Comparison of ENCODE assay signal across 9 cellular contexts in the genomic region with DNA sequence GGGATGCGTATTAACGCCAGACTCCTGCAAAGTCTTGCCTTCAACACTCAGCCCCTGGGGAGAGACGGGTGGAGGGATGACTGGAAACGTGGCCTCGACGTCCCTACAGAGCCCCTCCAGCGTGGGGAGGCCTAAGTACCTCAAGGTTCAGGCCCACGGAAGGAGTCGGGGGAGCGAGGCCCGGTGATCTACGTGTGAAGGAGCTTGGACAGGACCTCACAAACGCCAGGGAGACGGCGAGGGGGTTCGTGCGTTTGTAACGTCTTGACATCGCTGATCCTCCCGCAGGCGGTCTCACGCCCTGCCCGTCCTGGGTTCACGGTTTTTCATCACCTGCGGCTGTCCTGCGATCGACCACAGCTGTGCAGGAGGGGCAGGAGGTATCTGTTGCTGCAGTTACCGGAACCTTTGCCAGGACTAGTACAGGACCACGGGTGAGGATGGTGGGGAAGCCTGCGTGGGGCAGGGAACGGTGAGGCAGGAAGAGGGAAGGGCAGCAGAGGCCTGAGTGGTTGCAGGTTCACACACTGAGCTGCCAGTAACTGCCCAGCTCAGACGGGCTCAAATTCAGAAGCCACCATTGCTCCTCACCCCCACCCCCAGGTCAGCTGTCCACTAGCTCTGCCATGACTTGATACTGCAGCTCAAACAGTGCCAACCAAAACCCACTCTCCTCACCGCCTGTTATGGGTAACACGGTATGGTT. TPM values are rescaled to one million over a fixed set of nuclear protein-coding genes. Genes with fewer than 3 reads are reported as not detected.
DNase-seq lines count a peak whose midpoint lies in the region; ATAC-seq and TF ChIP-seq lines count a peak whose summit lies in the region.
"Had no signal": no experiment of that assay in that cellular context is flagged by ENCODE, and none has a peak within 500 bp of the region (broad histone marks: within the 10 kb centered on the region; RNA-seq: fewer than 3 reads in every experiment).

No MANE protein-coding gene starts in this region.

- intact Hi-C loops in esophagus squamous epithelium (cut with DNase I), result no loop called here

- TF ChIP-seq CTCF in BJ (IDR thresholded peaks at IDR 0.05; ENCODE audit: insufficient read depth, low read depth, low read length) (no peak), esophagus squamous epithelium (IDR thresholded peaks at IDR 0.05) (no peak), osteocyte (IDR thresholded peaks at IDR 0.05) (no peak)

- H3K9me3 Mint-ChIP-seq in osteocyte (ENCODE audit: unreplicated experiment), result no peaks in the 10 kb centered on the region

- H3K27me3 ChIP-seq in BJ (ENCODE audit: control insufficient read depth, insufficient read depth, low read length) (no peaks in the 10 kb centered on the region), esophagus squamous epithelium (no peaks in the 10 kb centered on the region)

- H3K27ac ChIP-seq in SK-N-MC (peak overlapping the region; percentile 44), esophagus squamous epithelium (peak overlapping the region; percentile 88 to 94 (median 92))

- H3K4me1 Mint-ChIP-seq in osteocyte (ENCODE audit: unreplicated experiment), result peaks cover 29% of the 10 kb centered on the region

- POLR2A ChIA-PET in BJ (lab: Charles Lee), result interaction anchor here (0.6 to 0.7 kb wide), 3 partner anchors 25 to 33 kb away, joined by 3 to 6 read pairs (median 5); partner anchors contain the start of gene AURKAIP1

- CTCF ChIA-PET in BJ (lab: Yijun Ruan, JAX), result interaction anchor here (0.8 to 1.7 kb wide), 6 partner anchors 9 to 106 kb away, joined by 3 to 6 read pairs (median 4); no protein-coding TSS in a partner anchor

- TF ChIP-seq POLR2A in esophagus squamous epithelium (IDR thresholded peaks at IDR 0.05), result no peak

- peaks cover 30% of the 10 kb centered on the region for H3K36me3 Mint-ChIP-seq in osteocyte (ENCODE audit: unreplicated experiment)

- WGBS in esophagus squamous epithelium, 2 donors, result 4 to 7% methylated on average over 12 to 19 of the region's 34 CpGs

- no peaks in the 10 kb centered on the region for H3K27me3 Mint-ChIP-seq in osteocyte (ENCODE audit: unreplicated experiment)

- DNase-seq in BJ (ENCODE audit: low read depth) (no peak), SK-N-MC (ENCODE audit: low read depth, low spot score) (no peak), esophagus squamous epithelium (lab: John Stamatoyannopoulos, UW) (no peak), osteocyte (ENCODE audit: extremely low spot score, unreplicated experiment) (no peak), globus pallidus (ENCODE audit: low spot score) (no peak), NCI-H1694 (lab: John Stamatoyannopoulos, UW) (no peak)

- peaks cover 22 to 73% (median 23%) of the 10 kb centered on the region in 3 donors for H3K4me1 ChIP-seq in esophagus squamous epithelium

- H3K27ac Mint-ChIP-seq in osteocyte (ENCODE audit: unreplicated experiment), result peak overlapping the region; percentile 84

- ATAC-seq in GM21390 (IDR thresholded peaks at IDR 0.05; ENCODE audit: unreplicated experiment) (peak; percentile 6), HG03108 (IDR thresholded peaks at IDR 0.05; ENCODE audit: unreplicated experiment) (no peak)

- H3K36me3 ChIP-seq in BJ (ENCODE audit: control insufficient read depth, insufficient read depth, low read length) (peaks cover 28% of the 10 kb centered on the region), SK-N-MC (ENCODE audit: insufficient read depth, low read length) (peaks cover 56% of the 10 kb centered on the region), esophagus squamous epithelium (peaks cover 0 to 80% (median 33%) of the 10 kb centered on the region in 3 donors)

- H3K4me3 Mint-ChIP-seq in osteocyte (ENCODE audit: unreplicated experiment), result peak overlapping the region; percentile 85

- peak overlapping the region; percentile 61 for H3K4me3 ChIP-seq in BJ (ENCODE audit: low read depth, low read length)
- H3K4me3 ChIP-seq in SK-N-MC, result peak overlapping the region; percentile 93
- H3K4me3 ChIP-seq in esophagus squamous epithelium, result peak overlapping the region; percentile 91 to 99 (median 97)

- no peaks in the 10 kb centered on the region for H3K9me3 ChIP-seq in SK-N-MC (ENCODE audit: low read depth, low read length)
- H3K9me3 ChIP-seq in esophagus squamous epithelium, result no peaks in the 10 kb centered on the region

- peak overlapping the region; percentile 92 for H3K9ac ChIP-seq in SK-N-MC (ENCODE audit: insufficient read length)

RNA-seq across cellular contexts. Expression of gene CCNL2, which starts 0.9 kb away (rescaled TPM):
- polyA plus RNA-seq in BJ (2011; rRNA removed), result 142 and 175 TPM in 2 replicates
- 30.9 and 45.4 TPM in 2 replicates for polyA minus RNA-seq in BJ (2011; rRNA and poly(A)+ RNA removed)
- 100 to 1,000 TPM in 2 of 4 donors, 10 to 100 TPM in 2; 42.5 to 213 (median 104) TPM for total RNA-seq in esophagus squamous epithelium
- 262 and 272 TPM in 2 replicates for total RNA-seq in osteocyte

RNA-seq across cellular contexts. Expression of gene MRPL20, which starts 7.1 kb away (rescaled TPM):
- 84.8 and 121 TPM in 2 replicates for polyA plus RNA-seq in BJ (2011; rRNA removed)
- polyA minus RNA-seq in BJ (2011; rRNA and poly(A)+ RNA removed), result 36.3 and 61.3 TPM in 2 replicates
- 100 to 1,000 TPM in 3 of 4 donors, 10 to 100 TPM in 1; 98.0 to 157 (median 116) TPM for total RNA-seq in esophagus squamous epithelium
- total RNA-seq in osteocyte, result 82.1 and 86.9 TPM in 2 replicates

RNA-seq across cellular contexts. Expression of gene ANKRD65, which starts 21.1 kb away (rescaled TPM):
- polyA plus RNA-seq in BJ (2011; rRNA removed), result 0.31 and 0.43 TPM in 2 replicates
- polyA minus RNA-seq in BJ (2011; rRNA and poly(A)+ RNA removed), result not detected in 2 replicates
- 10 to 100 TPM in 2 of 4 donors, 1 to 10 TPM in 2; 4.7 to 28.3 (median 14.4) TPM for total RNA-seq in esophagus squamous epithelium
- 0.21 and 0.24 TPM in 2 replicates for total RNA-seq in osteocyte
- total RNA-seq: T-helper 1 cell treated with Interleukin-12 subunit alpha and Interleukin-12 subunit beta and Interleukin-4 antibody, amounts not matched to agents 30 ng/mL and 1 ng/mL, for 36 hours had no signal

RNA-seq across cellular contexts. Expression of gene AURKAIP1, which starts 25.0 kb away (rescaled TPM):
- 73.2 and 97.8 TPM in 2 replicates for polyA plus RNA-seq in BJ (2011; rRNA removed)
- polyA minus RNA-seq in BJ (2011; rRNA and poly(A)+ RNA removed), result 12.7 and 14.4 TPM in 2 replicates
- total RNA-seq in esophagus squamous epithelium (100 to 1,000 TPM in 3 of 4 donors, 10 to 100 TPM in 1; 92.7 to 134 (median 123) TPM), osteocyte (116 and 120 TPM in 2 replicates)

RNA-seq across cellular contexts. Expression of gene VWA1, which starts 35.5 kb away (rescaled TPM):
- polyA plus RNA-seq in BJ (2011; rRNA removed), result 1.7 and 2.0 TPM in 2 replicates
- polyA minus RNA-seq in BJ (2011; rRNA and poly(A)+ RNA removed), result 0.43 and 0.87 TPM in 2 replicates
- 10 to 100 TPM; 20.0 to 55.0 (median 34.6) TPM for total RNA-seq in esophagus squamous epithelium
- total RNA-seq in osteocyte, result 15.6 and 17.5 TPM in 2 replicates
